1 cellular context compared by ENCODE assay signal in genomic region chr1:28862571-28863403, GRCh38.
TF ChIP-seq lines count a peak whose summit lies in the region.

No MANE protein-coding gene starts in this region.

TF ChIP-seq in K562, 482 proteins besides CTCF, POLR2A, EP300 and RAD21:
- no peak for TF ChIP-seq DLX4 (CRISPR knock-in tag; IDR thresholded peaks at IDR 0.05)
- TF ChIP-seq ZFP30 (CRISPR knock-in tag; IDR thresholded peaks at IDR 0.05; ENCODE audit: borderline replicate concordance): no peak
- no peak for TF ChIP-seq SETDB1 (IDR thresholded peaks at IDR 0.05; ENCODE audit: low read length)
- peak; percentile 92 for TF ChIP-seq ZBTB33 (CRISPR knock-in tag; IDR thresholded peaks at IDR 0.05)
TF ChIP-seq in K562: peak in this region for 1.
